ENCODE assay signal across 21 cellular contexts in genomic region chr22:44039566-44040171, GRCh38.
"Had no signal": no experiment of that assay in that cellular context is flagged by ENCODE, and none has a peak within 500 bp of the region (broad histone marks: within the 10 kb centered on the region; RNA-seq: fewer than 3 reads in every experiment).

No MANE protein-coding gene starts in this region.

- DNase-seq: activated CD4-positive, alpha-beta memory T cell treated with anti-CD3 and anti-CD28 coated beads, Interleukin-2, amount 10 ng/mL, durations not matched to agents 7 days and 5 days; activated CD4-positive, alpha-beta T cell treated with anti-CD3 and anti-CD28 coated beads, Interleukin-2, amount 10 ng/mL, durations not matched to agents 7 days and 5 days; activated effector memory CD4-positive, alpha-beta T cell treated with anti-CD3 and anti-CD28 coated beads, Interleukin-2, amount 50 U/mL, for 16 hours; activated T-cell treated with anti-CD3 and anti-CD28 coated beads, Interleukin-2, amount 50 U/mL, for 4 hours; anterior cingulate cortex; cerebellar nuclear complex; MG63; MV-4-11; NCI-H1092 treated with DMSO at 0.1 percent for 48 hours; NCI-H1436; NCI-H1694 treated with DMSO at 0.1 percent for 48 hours; NCI-H2029 treated with DMSO at 0.1 percent for 48 hours; NCI-H345; NCI-H510A; NCI-H69; PC-3; SHP77; SW 1271 had no signal

- ATAC-seq: activated CD4-positive, CD25-positive, alpha-beta regulatory T cell treated with anti-CD3 and anti-CD28 coated beads, Interleukin-2, amount 50 U/mL, for 24 hours; activated T-cell treated with anti-CD3 and anti-CD28 coated beads, Interleukin-2, amount 50 U/mL, for 4 hours; PC-3; SK-N-SH treated with all-trans-retinoic acid at 6 μM for 48 hours had no signal

- H3K36me3 Mint-ChIP-seq: activated naive CD4-positive, alpha-beta T cell treated with anti-CD3 and anti-CD28 coated beads, Interleukin-2, amount 50 U/mL, for 24 hours had no signal

- H3K4me3 Mint-ChIP-seq: activated CD4-positive, alpha-beta memory T cell treated with anti-CD3 and anti-CD28 coated beads, Interleukin-2, amount 10 ng/mL, durations not matched to agents 7 days and 5 days; activated CD4-positive, alpha-beta T cell treated with anti-CD3 and anti-CD28 coated beads, Interleukin-2, amount 10 ng/mL, durations not matched to agents 7 days and 5 days; activated naive CD4-positive, alpha-beta T cell treated with anti-CD3 and anti-CD28 coated beads, Interleukin-2, amount 50 U/mL, for 24 hours; activated T-cell treated with anti-CD3 and anti-CD28 coated beads, Interleukin-2, amount 50 U/mL, for 4 hours had no signal

- H3K27ac Mint-ChIP-seq: activated CD4-positive, alpha-beta memory T cell treated with anti-CD3 and anti-CD28 coated beads, Interleukin-2, amount 10 ng/mL, durations not matched to agents 7 days and 5 days; activated CD4-positive, alpha-beta T cell treated with anti-CD3 and anti-CD28 coated beads, Interleukin-2, amount 10 ng/mL, durations not matched to agents 7 days and 5 days; activated naive CD4-positive, alpha-beta T cell treated with anti-CD3 and anti-CD28 coated beads, Interleukin-2, amount 50 U/mL, for 24 hours had no signal

- H3K27me3 Mint-ChIP-seq: activated CD4-positive, alpha-beta memory T cell treated with anti-CD3 and anti-CD28 coated beads, Interleukin-2, amount 10 ng/mL, durations not matched to agents 7 days and 5 days; activated CD4-positive, alpha-beta T cell treated with anti-CD3 and anti-CD28 coated beads, Interleukin-2, amount 10 ng/mL, durations not matched to agents 7 days and 5 days; activated naive CD4-positive, alpha-beta T cell treated with anti-CD3 and anti-CD28 coated beads, Interleukin-2, amount 50 U/mL, for 24 hours had no signal

- H3K9me3 Mint-ChIP-seq: activated CD4-positive, alpha-beta memory T cell treated with anti-CD3 and anti-CD28 coated beads, Interleukin-2, amount 10 ng/mL, durations not matched to agents 7 days and 5 days; activated CD4-positive, alpha-beta T cell treated with anti-CD3 and anti-CD28 coated beads, Interleukin-2, amount 10 ng/mL, durations not matched to agents 7 days and 5 days; activated naive CD4-positive, alpha-beta T cell treated with anti-CD3 and anti-CD28 coated beads, Interleukin-2, amount 50 U/mL, for 24 hours; activated T-cell treated with anti-CD3 and anti-CD28 coated beads, Interleukin-2, amount 50 U/mL, for 4 hours had no signal
